Comparison of ENCODE assay signal across 34 cellular contexts in genomic region chr9:70941191-70941590, GRCh38.
DNase-seq lines count a peak whose midpoint lies in the region; ATAC-seq and TF ChIP-seq lines count a peak whose summit lies in the region.
"Had no signal": no experiment of that assay in that cellular context is flagged by ENCODE, and none has a peak within 500 bp of the region (broad histone marks: within the 10 kb centered on the region; RNA-seq: fewer than 3 reads in every experiment).

No MANE protein-coding gene starts in this region.

- peaks cover 4% of the 10 kb centered on the region for H3K9me2 ChIP-seq in GM23338 (ENCODE audit: insufficient read depth)

- no peak overlapping the region for H4K8ac ChIP-seq in H9 (replicated peaks; ENCODE audit: insufficient read length, low read depth, low read length)

- H4K5ac ChIP-seq in H9 (ENCODE audit: insufficient read length, low read depth, low read length) = no peak overlapping the region

- WGBS in H9 (ENCODE audit: extremely low coverage, insufficient read length, low lambda C conversion rate) = no CpG with 5 or more reads among the region's 4 CpGs
- 20 to 34% methylated on average over 4 of the region's 4 CpGs for WGBS in thyroid gland, 2 donors
- 79% methylated on average over 4 of the region's 4 CpGs for WGBS in suprapubic skin

- H2BK15ac ChIP-seq in H9 (ENCODE audit: low read depth, low read length) = no peak overlapping the region

- no peak overlapping the region for H3K4ac ChIP-seq in H9 (ENCODE audit: low read depth, low read length)

- H4K20me1 ChIP-seq in GM23338 (replicated peaks; ENCODE audit: insufficient read depth) (no peaks in the 10 kb centered on the region), H9 (ENCODE audit: control insufficient read depth, insufficient read depth, insufficient read length) (no peaks in the 10 kb centered on the region)
- H4K20me1 ChIP-seq: BLaER1; BLaER1 treated with 17β-estradiol and CSF1 and Interleukin-3, amounts not matched to agents 10 nM and 100 nM had no signal

- H3K9me3 ChIP-seq in H9 (ENCODE audit: control insufficient read depth, low read depth, low read length) (no peaks in the 10 kb centered on the region), thyroid gland (no peaks in the 10 kb centered on the region), suprapubic skin (no peaks in the 10 kb centered on the region)
- H3K9me3 ChIP-seq: A549; BE2C; BLaER1; BLaER1 treated with 17β-estradiol and CSF1 and Interleukin-3, amounts not matched to agents 10 nM and 100 nM; Caco-2 had no signal

- no peak overlapping the region for H4K91ac ChIP-seq in H9 (ENCODE audit: insufficient read length, low read depth, low read length)

- H3K27me3 ChIP-seq in GM23338 (ENCODE audit: insufficient read depth) (no peaks in the 10 kb centered on the region), H9 (ENCODE audit: insufficient read depth, low read length) (no peaks in the 10 kb centered on the region), thyroid gland (no peaks in the 10 kb centered on the region), suprapubic skin (no peaks in the 10 kb centered on the region)
- H3K27me3 ChIP-seq: BE2C; BLaER1; BLaER1 treated with 17β-estradiol and CSF1 and Interleukin-3, amounts not matched to agents 10 nM and 100 nM had no signal

- no peak overlapping the region for H3K9ac ChIP-seq in H9 (ENCODE audit: extremely low read depth, insufficient read length, low read length)
- H3K9ac ChIP-seq: BLaER1; BLaER1 treated with 17β-estradiol and CSF1 and Interleukin-3, amounts not matched to agents 10 nM and 100 nM had no signal

- no peak overlapping the region for H2BK5ac ChIP-seq in H9 (ENCODE audit: insufficient read length, low read length)

- no peak overlapping the region for H3K4me3 ChIP-seq in GM23338
- no peak overlapping the region for H3K4me3 ChIP-seq in thyroid gland (replicated peaks in 1 of 3)
- H3K4me3 ChIP-seq in suprapubic skin = no peak overlapping the region
- H3K4me3 ChIP-seq: A549; BLaER1; BLaER1 treated with 17β-estradiol and CSF1 and Interleukin-3, amounts not matched to agents 10 nM and 100 nM had no signal

- no peaks in the 10 kb centered on the region for H3K36me3 ChIP-seq in GM23338 (ENCODE audit: insufficient read depth)
- no peaks in the 10 kb centered on the region for H3K36me3 ChIP-seq in thyroid gland
- no peaks in the 10 kb centered on the region for H3K36me3 ChIP-seq in suprapubic skin
- H3K36me3 ChIP-seq: BE2C; BLaER1; BLaER1 treated with 17β-estradiol and CSF1 and Interleukin-3, amounts not matched to agents 10 nM and 100 nM had no signal

- peaks cover 2% of the 10 kb centered on the region for H3K27me3 Mint-ChIP-seq in GM23338 (ENCODE audit: insufficient read depth, low read depth, poor library complexity)
- no peaks in the 10 kb centered on the region; the same call in 1 of the 2 replicates for H3K27me3 Mint-ChIP-seq in H9 (ENCODE audit: low read depth)
- H3K27me3 Mint-ChIP-seq in WTC11 (ENCODE audit: low read depth) = no peaks in the 10 kb centered on the region
- H3K27me3 Mint-ChIP-seq: B cell; CD4-positive, alpha-beta T cell had no signal

- no peaks in the 10 kb centered on the region for H3K23me2 ChIP-seq in H9 (ENCODE audit: insufficient read length, low read depth, low read length, poor library complexity, severe bottlenecking)

- no peak overlapping the region for H3K18ac ChIP-seq in H9 (ENCODE audit: insufficient read length, low read depth, low read length)

- H2BK120ac ChIP-seq in H9 (ENCODE audit: low read depth, low read length, poor library complexity, severe bottlenecking) = no peak overlapping the region

- no peak overlapping the region for H3K23ac ChIP-seq in H9 (ENCODE audit: insufficient read length, low read depth, low read length)

- ATAC-seq in GM23338 (no peak), WTC11 (no peak)
- ATAC-seq: A549; CD8-positive, alpha-beta T cell had no signal

- no peak overlapping the region for H3K27ac ChIP-seq in GM23338 (ENCODE audit: low read depth)
- no peak overlapping the region for H3K27ac ChIP-seq in H9 (ENCODE audit: insufficient read length, low read depth, low read length)
- no peak overlapping the region for H3K27ac ChIP-seq in thyroid gland
- H3K27ac ChIP-seq in suprapubic skin = no peak overlapping the region
- H3K27ac ChIP-seq: 22Rv1; A549; BLaER1; BLaER1 treated with 17β-estradiol and CSF1 and Interleukin-3, amounts not matched to agents 10 nM and 100 nM; C4-2B had no signal

- no peak for TF ChIP-seq EP300 in suprapubic skin (IDR thresholded peaks at IDR 0.05)

- H3K9me3 Mint-ChIP-seq in GM23338 (no peaks in the 10 kb centered on the region), H9 (no peaks in the 10 kb centered on the region), WTC11 (no peaks in the 10 kb centered on the region)
- H3K9me3 Mint-ChIP-seq: CD14-positive monocyte; CD4-positive, alpha-beta T cell; CD8-positive, alpha-beta T cell had no signal

- H3K4me1 Mint-ChIP-seq in GM23338 (peaks cover 33% of the 10 kb centered on the region), H9 (peaks cover 34 to 36% of the 10 kb centered on the region in 2 experiments), WTC11 (peaks cover 35% of the 10 kb centered on the region)
- H3K4me1 Mint-ChIP-seq: B cell; CD14-positive monocyte; CD4-positive, alpha-beta memory T cell; CD4-positive, CD25-positive, alpha-beta regulatory T cell; CD8-positive, alpha-beta memory T cell had no signal

- no peaks in the 10 kb centered on the region for H3K79me1 ChIP-seq in H9 (ENCODE audit: insufficient read depth, low read depth, low read length, poor library complexity, severe bottlenecking)

- H2AFZ ChIP-seq in GM23338 (0 out of 2 replicates have a peak overlapping the region, but pooled peaks have one; percentile 11), H9 (ENCODE audit: low read length) (no peak overlapping the region)

- H3F3A ChIP-seq in GM23338 (replicated peaks; ENCODE audit: low read depth) = no peaks in the 10 kb centered on the region

- peaks cover 21% of the 10 kb centered on the region for H3K4me1 ChIP-seq in GM23338 (ENCODE audit: insufficient read depth)
- H3K4me1 ChIP-seq in H9 (ENCODE audit: insufficient read depth, low read length) = peaks cover 6% of the 10 kb centered on the region; the same call in 1 of the 2 replicates
- peaks cover 4 to 9% of the 10 kb centered on the region in 2 donors for H3K4me1 ChIP-seq in thyroid gland
- H3K4me1 ChIP-seq in suprapubic skin = no peaks in the 10 kb centered on the region
- H3K4me1 ChIP-seq: A549; BE2C; BLaER1; BLaER1 treated with 17β-estradiol and CSF1 and Interleukin-3, amounts not matched to agents 10 nM and 100 nM; Caco-2 had no signal

- no peak overlapping the region for H2BK20ac ChIP-seq in H9 (ENCODE audit: low read depth, low read length, poor library complexity, severe bottlenecking)

- H2BK12ac ChIP-seq in H9 (ENCODE audit: insufficient read length, low read depth, low read length) = no peak overlapping the region

- POLR2A ChIA-PET in WTC11 (lab: Charles Lee) = no interaction called here

- no peak overlapping the region for H3T11ph ChIP-seq in H9 (ENCODE audit: low read length)

- H3K14ac ChIP-seq in H9 (ENCODE audit: insufficient read depth, low read length) = no peak overlapping the region

- no peak for DNase-seq in GM23338 (ENCODE audit: low spot score)
- DNase-seq in H9 = no peak
- no peak for DNase-seq in WTC11 (ENCODE audit: low spot score)
- DNase-seq in thyroid gland = peak; percentile 72 to 78
- no peak for DNase-seq in NAMALWA (ENCODE audit: low spot score)
- no peak for DNase-seq in DMS79 treated with DMSO at 0.1 percent for 48 hours (lab: John Stamatoyannopoulos, UW)
- no peak for DNase-seq in A172 (ENCODE audit: low spot score)
- DNase-seq in suprapubic skin (ENCODE audit: low spot score in 2 of 2) = no peak
- DNase-seq: 8988T; ACHN; AML-193; BE2C; C1 segment of cervical spinal cord; Caco-2; Calu3; CD4-positive, alpha-beta memory T cell; CD4-positive, alpha-beta T cell; CD4-positive, CD25-positive, alpha-beta regulatory T cell; CD8-positive, alpha-beta memory T cell; CD8-positive, alpha-beta T cell; COR-L47; DMS 273 treated with DMSO at 0.1 percent for 48 hours; DMS153; DMS53; DMS79; DND-41; EL had no signal

- no peaks in the 10 kb centered on the region for H3K79me2 ChIP-seq in GM23338 (replicated peaks; ENCODE audit: insufficient read depth)
- no peaks in the 10 kb centered on the region for H3K79me2 ChIP-seq in H9 (ENCODE audit: insufficient read depth, low read length)

- H2AK5ac ChIP-seq in H9 (ENCODE audit: insufficient read length, low read length) = no peak overlapping the region

- TF ChIP-seq CTCF in GM23338 (conservative IDR thresholded peaks at IDR 0.05; ENCODE audit: low read depth in 2 of 2) = no peak
- TF ChIP-seq CTCF in H9 (conservative IDR thresholded peaks at IDR 0.05) = no peak
- no peak for TF ChIP-seq CTCF in WTC11 (IDR thresholded peaks at IDR 0.05)
- TF ChIP-seq CTCF in thyroid gland (IDR thresholded peaks at IDR 0.05) = no peak
- TF ChIP-seq CTCF in suprapubic skin (IDR thresholded peaks at IDR 0.05) = no peak

- H3K4me2 ChIP-seq in GM23338 (peak overlapping the region; percentile 43; the same call in 1 of the 2 replicates), H9 (ENCODE audit: insufficient read depth, insufficient read length, low read length) (no peak overlapping the region)
- H3K4me2 ChIP-seq: A549; BLaER1; BLaER1 treated with 17β-estradiol and CSF1 and Interleukin-3, amounts not matched to agents 10 nM and 100 nM had no signal

- H3K56ac ChIP-seq in H9 (ENCODE audit: insufficient read length, low read depth, low read length) = no peak overlapping the region

- H3K36me3 Mint-ChIP-seq in GM23338 (ENCODE audit: low read depth) = no peaks in the 10 kb centered on the region
- no peaks in the 10 kb centered on the region for H3K36me3 Mint-ChIP-seq in H9 (ENCODE audit: insufficient read depth in 1 of 3, low read depth in 3 of 3)
- no peaks in the 10 kb centered on the region for H3K36me3 Mint-ChIP-seq in WTC11
- H3K36me3 Mint-ChIP-seq: CD14-positive monocyte; CD4-positive, alpha-beta memory T cell; CD4-positive, CD25-positive, alpha-beta regulatory T cell; CD8-positive, alpha-beta memory T cell; CD8-positive, alpha-beta T cell had no signal

- no peak overlapping the region for H3K27ac Mint-ChIP-seq in GM23338
- peak overlapping the region; percentile 34 to 86 (median 71); a peak in 6 of 7 replicates for H3K27ac Mint-ChIP-seq in H9
- H3K27ac Mint-ChIP-seq in WTC11 = peak overlapping the region; percentile 16; the same call in 1 of the 2 replicates
- H3K27ac Mint-ChIP-seq: B cell; CD14-positive monocyte; CD4-positive, alpha-beta T cell; CD4-positive, CD25-positive, alpha-beta regulatory T cell; CD8-positive, alpha-beta memory T cell; CD8-positive, alpha-beta T cell had no signal

- no peak for TF ChIP-seq POLR2A in thyroid gland (IDR thresholded peaks at IDR 0.05)
- TF ChIP-seq POLR2A in suprapubic skin (IDR thresholded peaks at IDR 0.05) = no peak

- CTCF ChIA-PET in WTC11 (lab: Charles Lee) = no interaction called here

- intact Hi-C loops in thyroid gland (cut with DNase I) = no loop called here

- H3K4me3 Mint-ChIP-seq in GM23338 (no peak overlapping the region), H9 (no peak overlapping the region), WTC11 (no peak overlapping the region)
- H3K4me3 Mint-ChIP-seq: B cell; CD14-positive monocyte; CD4-positive, alpha-beta memory T cell; CD4-positive, alpha-beta T cell; CD4-positive, CD25-positive, alpha-beta regulatory T cell; CD8-positive, alpha-beta memory T cell; CD8-positive, alpha-beta T cell had no signal

TF ChIP-seq in GM23338, 12 proteins besides CTCF, POLR2A, EP300 and RAD21 (continues in another document):
- TF ChIP-seq POLR2AphosphoS5 (IDR thresholded peaks at IDR 0.05; ENCODE audit: low read depth) = no peak

Comparison
In these comparisons a context has a peak if more than half of its experiments do, and no peak if none do; other contexts are left out.
1. DNase-seq: peak in thyroid gland (2 of 2); none in GM23338 (single experiment), H9 (single experiment), WTC11 (single experiment), NAMALWA (single experiment), DMS79 treated with DMSO at 0.1 percent for 48 hours (single experiment), A172 (single experiment) and suprapubic skin (0 of 2).